Comparison of ENCODE assay signal across 1 cellular context in genomic region chr5:179327026-179327735, GRCh38.
TF ChIP-seq lines count a peak whose summit lies in the region.

No MANE protein-coding gene starts in this region.

TF ChIP-seq in H1, 55 proteins besides CTCF, POLR2A, EP300 and RAD21 (continued from another document):
- TF ChIP-seq, protein P1, sequence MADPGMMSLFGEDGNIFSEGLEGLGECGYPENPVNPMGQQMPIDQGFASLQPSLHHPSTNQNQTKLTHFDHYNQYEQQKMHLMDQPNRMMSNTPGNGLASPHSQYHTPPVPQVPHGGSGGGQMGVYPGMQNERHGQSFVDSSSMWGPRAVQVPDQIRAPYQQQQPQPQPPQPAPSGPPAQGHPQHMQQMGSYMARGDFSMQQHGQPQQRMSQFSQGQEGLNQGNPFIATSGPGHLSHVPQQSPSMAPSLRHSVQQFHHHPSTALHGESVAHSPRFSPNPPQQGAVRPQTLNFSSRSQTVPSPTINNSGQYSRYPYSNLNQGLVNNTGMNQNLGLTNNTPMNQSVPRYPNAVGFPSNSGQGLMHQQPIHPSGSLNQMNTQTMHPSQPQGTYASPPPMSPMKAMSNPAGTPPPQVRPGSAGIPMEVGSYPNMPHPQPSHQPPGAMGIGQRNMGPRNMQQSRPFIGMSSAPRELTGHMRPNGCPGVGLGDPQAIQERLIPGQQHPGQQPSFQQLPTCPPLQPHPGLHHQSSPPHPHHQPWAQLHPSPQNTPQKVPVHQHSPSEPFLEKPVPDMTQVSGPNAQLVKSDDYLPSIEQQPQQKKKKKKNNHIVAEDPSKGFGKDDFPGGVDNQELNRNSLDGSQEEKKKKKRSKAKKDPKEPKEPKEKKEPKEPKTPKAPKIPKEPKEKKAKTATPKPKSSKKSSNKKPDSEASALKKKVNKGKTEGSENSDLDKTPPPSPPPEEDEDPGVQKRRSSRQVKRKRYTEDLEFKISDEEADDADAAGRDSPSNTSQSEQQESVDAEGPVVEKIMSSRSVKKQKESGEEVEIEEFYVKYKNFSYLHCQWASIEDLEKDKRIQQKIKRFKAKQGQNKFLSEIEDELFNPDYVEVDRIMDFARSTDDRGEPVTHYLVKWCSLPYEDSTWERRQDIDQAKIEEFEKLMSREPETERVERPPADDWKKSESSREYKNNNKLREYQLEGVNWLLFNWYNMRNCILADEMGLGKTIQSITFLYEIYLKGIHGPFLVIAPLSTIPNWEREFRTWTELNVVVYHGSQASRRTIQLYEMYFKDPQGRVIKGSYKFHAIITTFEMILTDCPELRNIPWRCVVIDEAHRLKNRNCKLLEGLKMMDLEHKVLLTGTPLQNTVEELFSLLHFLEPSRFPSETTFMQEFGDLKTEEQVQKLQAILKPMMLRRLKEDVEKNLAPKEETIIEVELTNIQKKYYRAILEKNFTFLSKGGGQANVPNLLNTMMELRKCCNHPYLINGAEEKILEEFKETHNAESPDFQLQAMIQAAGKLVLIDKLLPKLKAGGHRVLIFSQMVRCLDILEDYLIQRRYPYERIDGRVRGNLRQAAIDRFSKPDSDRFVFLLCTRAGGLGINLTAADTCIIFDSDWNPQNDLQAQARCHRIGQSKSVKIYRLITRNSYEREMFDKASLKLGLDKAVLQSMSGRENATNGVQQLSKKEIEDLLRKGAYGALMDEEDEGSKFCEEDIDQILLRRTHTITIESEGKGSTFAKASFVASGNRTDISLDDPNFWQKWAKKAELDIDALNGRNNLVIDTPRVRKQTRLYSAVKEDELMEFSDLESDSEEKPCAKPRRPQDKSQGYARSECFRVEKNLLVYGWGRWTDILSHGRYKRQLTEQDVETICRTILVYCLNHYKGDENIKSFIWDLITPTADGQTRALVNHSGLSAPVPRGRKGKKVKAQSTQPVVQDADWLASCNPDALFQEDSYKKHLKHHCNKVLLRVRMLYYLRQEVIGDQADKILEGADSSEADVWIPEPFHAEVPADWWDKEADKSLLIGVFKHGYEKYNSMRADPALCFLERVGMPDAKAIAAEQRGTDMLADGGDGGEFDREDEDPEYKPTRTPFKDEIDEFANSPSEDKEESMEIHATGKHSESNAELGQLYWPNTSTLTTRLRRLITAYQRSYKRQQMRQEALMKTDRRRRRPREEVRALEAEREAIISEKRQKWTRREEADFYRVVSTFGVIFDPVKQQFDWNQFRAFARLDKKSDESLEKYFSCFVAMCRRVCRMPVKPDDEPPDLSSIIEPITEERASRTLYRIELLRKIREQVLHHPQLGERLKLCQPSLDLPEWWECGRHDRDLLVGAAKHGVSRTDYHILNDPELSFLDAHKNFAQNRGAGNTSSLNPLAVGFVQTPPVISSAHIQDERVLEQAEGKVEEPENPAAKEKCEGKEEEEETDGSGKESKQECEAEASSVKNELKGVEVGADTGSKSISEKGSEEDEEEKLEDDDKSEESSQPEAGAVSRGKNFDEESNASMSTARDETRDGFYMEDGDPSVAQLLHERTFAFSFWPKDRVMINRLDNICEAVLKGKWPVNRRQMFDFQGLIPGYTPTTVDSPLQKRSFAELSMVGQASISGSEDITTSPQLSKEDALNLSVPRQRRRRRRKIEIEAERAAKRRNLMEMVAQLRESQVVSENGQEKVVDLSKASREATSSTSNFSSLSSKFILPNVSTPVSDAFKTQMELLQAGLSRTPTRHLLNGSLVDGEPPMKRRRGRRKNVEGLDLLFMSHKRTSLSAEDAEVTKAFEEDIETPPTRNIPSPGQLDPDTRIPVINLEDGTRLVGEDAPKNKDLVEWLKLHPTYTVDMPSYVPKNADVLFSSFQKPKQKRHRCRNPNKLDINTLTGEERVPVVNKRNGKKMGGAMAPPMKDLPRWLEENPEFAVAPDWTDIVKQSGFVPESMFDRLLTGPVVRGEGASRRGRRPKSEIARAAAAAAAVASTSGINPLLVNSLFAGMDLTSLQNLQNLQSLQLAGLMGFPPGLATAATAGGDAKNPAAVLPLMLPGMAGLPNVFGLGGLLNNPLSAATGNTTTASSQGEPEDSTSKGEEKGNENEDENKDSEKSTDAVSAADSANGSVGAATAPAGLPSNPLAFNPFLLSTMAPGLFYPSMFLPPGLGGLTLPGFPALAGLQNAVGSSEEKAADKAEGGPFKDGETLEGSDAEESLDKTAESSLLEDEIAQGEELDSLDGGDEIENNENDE (IDR thresholded peaks at IDR 0.05; ENCODE audit: insufficient replicate concordance, low read length), result no peak
- TF ChIP-seq SIN3A (conservative IDR thresholded peaks at IDR 0.05 in 1 of 2, IDR thresholded peaks at IDR 0.05 in 1 of 2; ENCODE audit: low read depth in 1 of 2, low read length in 2 of 2) (no peak), KDM4A (IDR thresholded peaks at IDR 0.05; ENCODE audit: low read depth, low read length, severe bottlenecking) (no peak), SP1 (IDR thresholded peaks at IDR 0.05; ENCODE audit: low read depth, low read length) (no peak), EZH2 (IDR thresholded peaks at IDR 0.05; ENCODE audit: low read depth, low read length, severe bottlenecking) (no peak), BACH1 (IDR thresholded peaks at IDR 0.05; ENCODE audit: low read length) (no peak), JUND (IDR thresholded peaks at IDR 0.05; ENCODE audit: low read length) (no peak), RFX5 (IDR thresholded peaks at IDR 0.05; ENCODE audit: borderline replicate concordance, low read depth, low read length) (no peak), CEBPB (IDR thresholded peaks at IDR 0.05; ENCODE audit: low read depth, low read length) (no peak), HDAC6 (IDR thresholded peaks at IDR 0.05; ENCODE audit: low read depth, low read length) (no peak), PHF8 (conservative IDR thresholded peaks at IDR 0.05; ENCODE audit: low read depth, low read length) (no peak), RBBP5 (IDR thresholded peaks at IDR 0.05; ENCODE audit: borderline replicate concordance, low read depth, low read length) (no peak)
